ENCODE assay signal across 10 cellular contexts in genomic region chr1:233172201-233172600, GRCh38.
DNase-seq lines count a peak whose midpoint lies in the region; ATAC-seq and TF ChIP-seq lines count a peak whose summit lies in the region.
"Had no signal": no experiment of that assay in that cellular context is flagged by ENCODE, and none has a peak within 500 bp of the region (broad histone marks: within the 10 kb centered on the region; RNA-seq: fewer than 3 reads in every experiment).

No MANE protein-coding gene starts in this region.

- no peak overlapping the region for H3K4me3 ChIP-seq in epithelial cell of esophagus (ENCODE audit: low read length)

- no peak for TF ChIP-seq CTCF in epithelial cell of esophagus (IDR thresholded peaks at IDR 0.05; ENCODE audit: insufficient read depth, low read depth, low read length, missing control alignments)

- DNase-seq in NCI-H2171 treated with DMSO at 0.1 percent for 48 hours (lab: John Stamatoyannopoulos, UW), result peak; percentile 10
- DNase-seq in NCI-H2171 (lab: John Stamatoyannopoulos, UW), result no peak
- peak; percentile 20 to 45 for DNase-seq in NOMO-1 (lab: John Stamatoyannopoulos, UW; ENCODE audit: unreplicated experiment in 2 of 2)
- DNase-seq in epithelial cell of esophagus (ENCODE audit: low read depth), result peak; percentile 30
- peak; percentile 32 for DNase-seq in pulmonary artery endothelial cell (ENCODE audit: low read depth, low spot score)
- no peak for DNase-seq in cerebellum (ENCODE audit: low spot score)
- no peak for DNase-seq in activated CD4-positive, alpha-beta T cell treated with anti-CD3 and anti-CD28 coated beads for 4 hours
- DNase-seq: activated CD4-positive, alpha-beta T cell treated with anti-CD3 and anti-CD28 coated beads, Interleukin-2, amount 10 ng/mL, durations not matched to agents 7 days and 5 days; nephron progenitor cell had no signal

- ATAC-seq in GM21737 (IDR thresholded peaks at IDR 0.05; ENCODE audit: unreplicated experiment), result no peak

Comparison
In these comparisons a context has a peak if more than half of its experiments do, and no peak if none do; other contexts are left out.
1. DNase-seq: peak in NCI-H2171 treated with DMSO at 0.1 percent for 48 hours (single experiment), NOMO-1 (2 of 2), epithelial cell of esophagus (single experiment) and pulmonary artery endothelial cell (single experiment); none in NCI-H2171 (single experiment), cerebellum (single experiment) and activated CD4-positive, alpha-beta T cell treated with anti-CD3 and anti-CD28 coated beads for 4 hours (0 of 2).